ENCODE assay signal across 9 cellular contexts in the genomic region with DNA sequence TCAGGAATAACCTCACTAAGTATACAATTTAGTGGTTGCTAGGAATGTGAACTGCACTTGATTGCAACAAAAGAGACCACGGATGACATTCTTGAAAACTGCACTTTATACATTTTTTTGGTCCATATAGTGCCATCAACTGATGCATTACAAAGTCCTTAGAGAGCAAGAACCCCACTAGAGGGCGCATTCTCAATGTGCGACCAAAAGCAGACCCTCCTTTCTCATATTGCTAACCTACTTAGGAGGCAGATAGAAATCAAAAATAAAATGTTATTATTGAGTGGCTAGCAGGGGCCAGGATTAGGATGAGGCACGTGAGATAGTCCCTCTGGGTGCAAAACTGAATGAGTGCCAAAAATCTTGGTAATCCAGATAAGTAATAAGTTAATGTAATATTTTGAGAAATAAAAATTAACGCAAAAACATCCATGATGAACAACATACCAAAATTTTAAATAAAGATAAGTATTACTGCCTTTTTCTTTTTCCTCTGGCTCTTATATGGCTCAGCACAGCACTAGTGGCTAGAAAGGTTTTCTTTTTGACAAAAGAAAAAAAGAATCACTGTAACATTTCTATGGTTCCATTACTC.
A peak's percentile ranks its signal among the peaks of the same experiment; 100 is the strongest.
DNase-seq lines count a peak whose midpoint lies in the region; ATAC-seq and TF ChIP-seq lines count a peak whose summit lies in the region.
"Had no signal": no experiment of that assay in that cellular context is flagged by ENCODE, and none has a peak within 500 bp of the region (broad histone marks: within the 10 kb centered on the region; RNA-seq: fewer than 3 reads in every experiment).

No MANE protein-coding gene starts in this region.

- peak; percentile 68 to 80 for DNase-seq in cardiac muscle cell (ENCODE audit: low read depth in 1 of 2, low spot score in 1 of 2)
- DNase-seq in left cardiac atrium: no peak
- peak; percentile 19 for DNase-seq in HS-5 (ENCODE audit: low read depth)
- peak; percentile 19 to 56 for DNase-seq in SJSA1 (ENCODE audit: low read depth in 1 of 2, low spot score in 2 of 2)
- peak; percentile 69 for DNase-seq in fibroblast of the aortic adventitia (ENCODE audit: low read depth)
- DNase-seq in stimulated activated CD4-positive, alpha-beta T cell treated with anti-CD3 and anti-CD28 coated beads, Interleukin-1b, Interleukin-23, amount 100 ng/mL, for 48 hours: peak; percentile 11
- DNase-seq in CD4-positive, alpha-beta memory T cell: no peak

- H3K4me3 ChIP-seq in cardiac muscle cell: no peak overlapping the region
- no peak overlapping the region for H3K4me3 ChIP-seq in SJSA1
- no peak overlapping the region for H3K4me3 ChIP-seq in fibroblast of the aortic adventitia (ENCODE audit: low read depth, low read length)
- no peak overlapping the region for H3K4me3 ChIP-seq in CD4-positive, alpha-beta memory T cell (ENCODE audit: low read length in 2 of 2)

- no peak overlapping the region for H3K27ac ChIP-seq in cardiac muscle cell
- H3K27ac ChIP-seq in SJSA1: no peak overlapping the region
- no peak overlapping the region for H3K27ac ChIP-seq in CD4-positive, alpha-beta memory T cell (ENCODE audit: low read depth, low read length)

- TF ChIP-seq CTCF in cardiac muscle cell (IDR thresholded peaks at IDR 0.05; ENCODE audit: low read depth, low read length) (peak; percentile 90), fibroblast of the aortic adventitia (IDR thresholded peaks at IDR 0.05; ENCODE audit: insufficient read depth, low read length) (peak; percentile 90)

- no peak overlapping the region for H3K27ac Mint-ChIP-seq in CD4-positive, alpha-beta memory T cell
- H3K27ac Mint-ChIP-seq: immature natural killer cell had no signal

- peaks cover 0 to 3% (median 0%) of the 10 kb centered on the region in 8 donors for H3K9me3 Mint-ChIP-seq in CD4-positive, alpha-beta memory T cell
- H3K9me3 Mint-ChIP-seq: immature natural killer cell had no signal

- H3K4me1 ChIP-seq in cardiac muscle cell (ENCODE audit: low read depth): peaks cover 5% of the 10 kb centered on the region
- H3K4me1 ChIP-seq in SJSA1 (replicated peaks): no peaks in the 10 kb centered on the region
- H3K4me1 ChIP-seq in CD4-positive, alpha-beta memory T cell (ENCODE audit: insufficient read depth, low read length): no peaks in the 10 kb centered on the region

- ATAC-seq in left cardiac atrium (no peak), GM21447 (IDR thresholded peaks at IDR 0.05; ENCODE audit: unreplicated experiment) (peak; percentile 70)

- no peaks in the 10 kb centered on the region for H3K27me3 Mint-ChIP-seq in CD4-positive, alpha-beta memory T cell

- POLR2A ChIA-PET in CD4-positive, alpha-beta memory T cell (lab: Charles Lee; ENCODE audit: partially characterized antibody): no interaction called here

- H3K4me3 Mint-ChIP-seq in CD4-positive, alpha-beta memory T cell: no peak overlapping the region
- H3K4me3 Mint-ChIP-seq: immature natural killer cell had no signal

- H3K36me3 ChIP-seq in cardiac muscle cell: no peaks in the 10 kb centered on the region
- H3K36me3 ChIP-seq in SJSA1: no peaks in the 10 kb centered on the region
- H3K36me3 ChIP-seq in CD4-positive, alpha-beta memory T cell (ENCODE audit: insufficient read depth, low read length): no peaks in the 10 kb centered on the region

- H3K4me1 Mint-ChIP-seq in CD4-positive, alpha-beta memory T cell: no peaks in the 10 kb centered on the region
- H3K4me1 Mint-ChIP-seq: immature natural killer cell had no signal

- H3K36me3 Mint-ChIP-seq in CD4-positive, alpha-beta memory T cell: no peaks in the 10 kb centered on the region
- H3K36me3 Mint-ChIP-seq: immature natural killer cell had no signal

- CTCF ChIA-PET in CD4-positive, alpha-beta memory T cell (lab: Charles Lee; ENCODE audit: partially characterized antibody): no interaction called here

- intact Hi-C loops in left cardiac atrium (cut with DNase I): no loop called here
- intact Hi-C loops in CD4-positive, alpha-beta memory T cell (cut with micrococcal nuclease): no loop called here

- H3K27me3 ChIP-seq in cardiac muscle cell: no peaks in the 10 kb centered on the region
- no peaks in the 10 kb centered on the region for H3K27me3 ChIP-seq in SJSA1 (replicated peaks)
- H3K27me3 ChIP-seq in CD4-positive, alpha-beta memory T cell (ENCODE audit: insufficient read depth, low read length): no peaks in the 10 kb centered on the region

- H3K9me3 ChIP-seq in cardiac muscle cell (ENCODE audit: low read depth): no peaks in the 10 kb centered on the region
- H3K9me3 ChIP-seq in SJSA1 (replicated peaks): no peaks in the 10 kb centered on the region
- no peaks in the 10 kb centered on the region for H3K9me3 ChIP-seq in CD4-positive, alpha-beta memory T cell (ENCODE audit: control insufficient read depth in 1 of 2, low read length in 2 of 2)

Comparison
In these comparisons a context has a peak if more than half of its experiments do, and no peak if none do; other contexts are left out.
1. DNase-seq: peak in cardiac muscle cell (2 of 2), HS-5 (single experiment), SJSA1 (2 of 2), fibroblast of the aortic adventitia (single experiment) and stimulated activated CD4-positive, alpha-beta T cell treated with anti-CD3 and anti-CD28 coated beads, Interleukin-1b, Interleukin-23, amount 100 ng/mL, for 48 hours (single experiment); none in left cardiac atrium (single experiment) and CD4-positive, alpha-beta memory T cell (0 of 5).